Comparison of ENCODE assay signal across 25 cellular contexts in the genomic region with DNA sequence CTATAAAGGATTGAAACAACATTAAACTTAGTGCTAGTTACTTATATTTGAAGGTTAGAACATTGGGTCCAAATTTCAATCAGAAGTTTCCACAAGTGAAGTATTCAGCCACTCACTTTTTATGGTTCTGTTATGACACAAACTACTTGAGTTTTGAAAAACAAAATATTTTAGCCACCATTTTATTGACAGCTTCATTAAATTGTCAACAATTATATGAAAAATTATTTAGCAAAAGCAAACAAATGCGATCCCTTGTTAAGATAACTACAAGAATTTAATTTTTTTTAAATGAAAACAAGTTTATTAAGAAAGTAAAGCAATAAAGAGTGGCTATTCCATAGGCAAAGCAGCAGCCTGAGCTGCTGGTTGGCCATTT. TPM values are rescaled to one million over a fixed set of nuclear protein-coding genes. Genes with fewer than 3 reads are reported as not detected.
"Had no signal": no experiment of that assay in that cellular context is flagged by ENCODE, and none has a peak within 500 bp of the region (broad histone marks: within the 10 kb centered on the region; RNA-seq: fewer than 3 reads in every experiment).

No MANE protein-coding gene starts in this region.

- ATAC-seq: esophagus mucosa; gastrocnemius medialis; natural killer cell; stimulated activated naive CD8-positive, alpha-beta T cell treated with anti-CD3 and anti-CD28 coated beads, Interleukin-15, Interleukin-2, amounts not matched to agents 100 U/mL and 50 U/mL, for 24 hours; T-helper 17 cell had no signal

- H3K36me3 ChIP-seq: gastrocnemius medialis, spleen, thyroid gland had no signal

- FAIRE-seq: endometrium, islet of Langerhans had no signal

- H3K4me3 ChIP-seq: gastrocnemius medialis, spleen, thyroid gland had no signal

- DNase-seq: activated B cell treated with CpG ODN at 0.5 μM for 24 hours; activated CD4-positive, alpha-beta T cell treated with anti-CD3 and anti-CD28 coated beads for 4 hours; activated CD4-positive, alpha-beta T cell treated with anti-CD3 and anti-CD28 coated beads, Interleukin-2, amount 50 U/mL, for 48 hours; activated effector memory CD4-positive, alpha-beta T cell treated with Interleukin-2 at 50 U/mL for 16 hours; activated naive CD4-positive, alpha-beta T cell treated with anti-CD3 and anti-CD28 coated beads, Interleukin-2, amount 10 ng/mL, durations not matched to agents 7 days and 5 days; activated T-cell treated with anti-CD3 and anti-CD28 coated beads, Interleukin-2, amount 50 U/mL, for 48 hours; amygdala; cerebellar nuclear complex; effector CD4-positive, alpha-beta T cell; gastrocnemius medialis; head of caudate nucleus; midbrain; natural killer cell; retina; spleen; stimulated activated CD4-positive, alpha-beta T cell treated with anti-CD3 and anti-CD28 coated beads, Interleukin-4, amount 100 ng/mL, for 4 hours; stimulated activated naive CD8-positive, alpha-beta T cell treated with anti-CD3 and anti-CD28 coated beads, Interleukin-15, Interleukin-2, amounts not matched to agents 100 U/mL and 50 U/mL, for 24 hours; substantia nigra; T-helper 17 cell; thyroid gland had no signal

- H3K27me3 ChIP-seq: thyroid gland had no signal

- H3K9me3 ChIP-seq: gastrocnemius medialis, spleen, thyroid gland had no signal

- H3K27ac ChIP-seq: thyroid gland had no signal

RNA-seq across cellular contexts. Expression of gene CXCL2, which starts 3.1 kb away (rescaled TPM):
- total RNA-seq: activated CD8-positive, alpha-beta memory T cell treated with anti-CD3 and anti-CD28 coated beads for 36 hours had no signal

RNA-seq across cellular contexts. Expression of gene CXCL3, which starts 57.4 kb away (rescaled TPM):
- total RNA-seq: activated B cell treated with CpG ODN at 0.5 μM for 24 hours; activated CD8-positive, alpha-beta memory T cell treated with anti-CD3 and anti-CD28 coated beads for 36 hours; urinary bladder had no signal
